Comparison of ENCODE assay signal across 1 cellular context in genomic region chr16:24001706-24002105, GRCh38.
TF ChIP-seq lines count a peak whose summit lies in the region.

No MANE protein-coding gene starts in this region.

TF ChIP-seq in K562, 482 proteins besides CTCF, POLR2A, EP300 and RAD21:
- no peak for TF ChIP-seq NFE2L1 (tag; IDR thresholded peaks at IDR 0.05; ENCODE audit: borderline replicate concordance, low read depth)
- peak; percentile 34; the same call in 1 of the 2 replicates for TF ChIP-seq EHMT2 (IDR thresholded peaks at IDR 0.05)
- 0 out of 2 replicates have a peak, but pooled peaks have one; percentile 4 for TF ChIP-seq ZNF766 (CRISPR knock-in tag; conservative IDR thresholded peaks at IDR 0.05)
- TF ChIP-seq NCOA1 (IDR thresholded peaks at IDR 0.05; ENCODE audit: low read depth): no peak
